ENCODE assay signal across 1 cellular context in the genomic region with DNA sequence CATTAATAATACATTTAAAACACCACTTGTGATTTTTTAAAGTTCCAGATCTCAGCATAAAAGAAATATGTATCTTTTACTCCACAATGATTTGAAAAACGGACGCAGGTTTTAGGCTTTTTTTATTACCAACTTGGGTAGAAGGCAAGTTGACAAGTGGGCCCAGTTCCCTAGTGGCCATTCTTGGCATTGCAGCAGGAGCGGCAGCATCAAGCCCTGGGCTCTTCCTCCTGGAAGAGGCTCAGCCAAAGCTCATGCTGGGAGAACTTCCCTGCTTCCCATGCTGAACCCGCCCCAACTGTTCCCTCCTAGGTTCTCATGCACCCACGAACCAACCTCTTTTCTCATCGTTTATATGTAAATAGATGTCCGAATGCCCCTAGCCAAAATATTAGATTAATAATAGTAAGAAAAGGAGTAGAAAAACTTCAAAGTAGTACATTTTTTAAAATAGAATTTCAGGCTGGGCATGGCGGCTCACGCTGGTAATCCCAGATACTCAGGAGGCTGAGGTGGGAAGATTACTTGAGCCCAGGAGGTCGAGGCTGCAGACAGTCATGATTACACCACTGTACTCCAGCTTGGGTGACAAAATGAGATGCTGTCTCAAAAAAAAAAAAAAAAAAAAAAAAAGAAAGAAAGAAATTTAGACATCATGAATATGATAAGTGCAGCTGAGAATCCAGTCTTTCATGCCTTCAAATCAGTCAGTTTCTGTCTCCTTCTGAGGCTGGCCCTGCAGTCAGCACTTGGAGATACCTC.
A peak's percentile ranks its signal among the peaks of the same experiment; 100 is the strongest.
TF ChIP-seq lines count a peak whose summit lies in the region.

No MANE protein-coding gene starts in this region.

TF ChIP-seq in HepG2, 621 proteins besides CTCF, POLR2A, EP300 and RAD21:
- TF ChIP-seq XRCC5 (optimal IDR thresholded peaks at IDR 0.05; ENCODE audit: low read length) (peak; percentile 85), ZNF644 (CRISPR knock-in tag; IDR thresholded peaks at IDR 0.05; ENCODE audit: low read depth) (0 out of 2 replicates have a peak, but pooled peaks have one; percentile 27), CREB1 (IDR thresholded peaks at IDR 0.05) (no peak), CREB1 (CRISPR knock-in tag; IDR thresholded peaks at IDR 0.05) (no peak), ZNF589 (CRISPR knock-in tag; conservative IDR thresholded peaks at IDR 0.05) (no peak), ZNF775 (CRISPR knock-in tag; IDR thresholded peaks at IDR 0.05; ENCODE audit: borderline replicate concordance) (no peak)
- TF ChIP-seq, protein P1, sequence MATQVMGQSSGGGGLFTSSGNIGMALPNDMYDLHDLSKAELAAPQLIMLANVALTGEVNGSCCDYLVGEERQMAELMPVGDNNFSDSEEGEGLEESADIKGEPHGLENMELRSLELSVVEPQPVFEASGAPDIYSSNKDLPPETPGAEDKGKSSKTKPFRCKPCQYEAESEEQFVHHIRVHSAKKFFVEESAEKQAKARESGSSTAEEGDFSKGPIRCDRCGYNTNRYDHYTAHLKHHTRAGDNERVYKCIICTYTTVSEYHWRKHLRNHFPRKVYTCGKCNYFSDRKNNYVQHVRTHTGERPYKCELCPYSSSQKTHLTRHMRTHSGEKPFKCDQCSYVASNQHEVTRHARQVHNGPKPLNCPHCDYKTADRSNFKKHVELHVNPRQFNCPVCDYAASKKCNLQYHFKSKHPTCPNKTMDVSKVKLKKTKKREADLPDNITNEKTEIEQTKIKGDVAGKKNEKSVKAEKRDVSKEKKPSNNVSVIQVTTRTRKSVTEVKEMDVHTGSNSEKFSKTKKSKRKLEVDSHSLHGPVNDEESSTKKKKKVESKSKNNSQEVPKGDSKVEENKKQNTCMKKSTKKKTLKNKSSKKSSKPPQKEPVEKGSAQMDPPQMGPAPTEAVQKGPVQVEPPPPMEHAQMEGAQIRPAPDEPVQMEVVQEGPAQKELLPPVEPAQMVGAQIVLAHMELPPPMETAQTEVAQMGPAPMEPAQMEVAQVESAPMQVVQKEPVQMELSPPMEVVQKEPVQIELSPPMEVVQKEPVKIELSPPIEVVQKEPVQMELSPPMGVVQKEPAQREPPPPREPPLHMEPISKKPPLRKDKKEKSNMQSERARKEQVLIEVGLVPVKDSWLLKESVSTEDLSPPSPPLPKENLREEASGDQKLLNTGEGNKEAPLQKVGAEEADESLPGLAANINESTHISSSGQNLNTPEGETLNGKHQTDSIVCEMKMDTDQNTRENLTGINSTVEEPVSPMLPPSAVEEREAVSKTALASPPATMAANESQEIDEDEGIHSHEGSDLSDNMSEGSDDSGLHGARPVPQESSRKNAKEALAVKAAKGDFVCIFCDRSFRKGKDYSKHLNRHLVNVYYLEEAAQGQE (IDR thresholded peaks at IDR 0.05; ENCODE audit: borderline replicate concordance in 1 of 2, low read depth in 1 of 2, low read length in 2 of 2) = no peak
- TF ChIP-seq, protein P2, sequence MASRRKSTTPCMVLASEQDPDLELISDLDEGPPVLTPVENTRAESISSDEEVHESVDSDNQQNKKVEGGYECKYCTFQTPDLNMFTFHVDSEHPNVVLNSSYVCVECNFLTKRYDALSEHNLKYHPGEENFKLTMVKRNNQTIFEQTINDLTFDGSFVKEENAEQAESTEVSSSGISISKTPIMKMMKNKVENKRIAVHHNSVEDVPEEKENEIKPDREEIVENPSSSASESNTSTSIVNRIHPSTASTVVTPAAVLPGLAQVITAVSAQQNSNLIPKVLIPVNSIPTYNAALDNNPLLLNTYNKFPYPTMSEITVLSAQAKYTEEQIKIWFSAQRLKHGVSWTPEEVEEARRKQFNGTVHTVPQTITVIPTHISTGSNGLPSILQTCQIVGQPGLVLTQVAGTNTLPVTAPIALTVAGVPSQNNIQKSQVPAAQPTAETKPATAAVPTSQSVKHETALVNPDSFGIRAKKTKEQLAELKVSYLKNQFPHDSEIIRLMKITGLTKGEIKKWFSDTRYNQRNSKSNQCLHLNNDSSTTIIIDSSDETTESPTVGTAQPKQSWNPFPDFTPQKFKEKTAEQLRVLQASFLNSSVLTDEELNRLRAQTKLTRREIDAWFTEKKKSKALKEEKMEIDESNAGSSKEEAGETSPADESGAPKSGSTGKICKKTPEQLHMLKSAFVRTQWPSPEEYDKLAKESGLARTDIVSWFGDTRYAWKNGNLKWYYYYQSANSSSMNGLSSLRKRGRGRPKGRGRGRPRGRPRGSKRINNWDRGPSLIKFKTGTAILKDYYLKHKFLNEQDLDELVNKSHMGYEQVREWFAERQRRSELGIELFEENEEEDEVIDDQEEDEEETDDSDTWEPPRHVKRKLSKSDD (CRISPR knock-in tag; IDR thresholded peaks at IDR 0.05; ENCODE audit: low read depth) = no peak
- TF ChIP-seq, protein P3, sequence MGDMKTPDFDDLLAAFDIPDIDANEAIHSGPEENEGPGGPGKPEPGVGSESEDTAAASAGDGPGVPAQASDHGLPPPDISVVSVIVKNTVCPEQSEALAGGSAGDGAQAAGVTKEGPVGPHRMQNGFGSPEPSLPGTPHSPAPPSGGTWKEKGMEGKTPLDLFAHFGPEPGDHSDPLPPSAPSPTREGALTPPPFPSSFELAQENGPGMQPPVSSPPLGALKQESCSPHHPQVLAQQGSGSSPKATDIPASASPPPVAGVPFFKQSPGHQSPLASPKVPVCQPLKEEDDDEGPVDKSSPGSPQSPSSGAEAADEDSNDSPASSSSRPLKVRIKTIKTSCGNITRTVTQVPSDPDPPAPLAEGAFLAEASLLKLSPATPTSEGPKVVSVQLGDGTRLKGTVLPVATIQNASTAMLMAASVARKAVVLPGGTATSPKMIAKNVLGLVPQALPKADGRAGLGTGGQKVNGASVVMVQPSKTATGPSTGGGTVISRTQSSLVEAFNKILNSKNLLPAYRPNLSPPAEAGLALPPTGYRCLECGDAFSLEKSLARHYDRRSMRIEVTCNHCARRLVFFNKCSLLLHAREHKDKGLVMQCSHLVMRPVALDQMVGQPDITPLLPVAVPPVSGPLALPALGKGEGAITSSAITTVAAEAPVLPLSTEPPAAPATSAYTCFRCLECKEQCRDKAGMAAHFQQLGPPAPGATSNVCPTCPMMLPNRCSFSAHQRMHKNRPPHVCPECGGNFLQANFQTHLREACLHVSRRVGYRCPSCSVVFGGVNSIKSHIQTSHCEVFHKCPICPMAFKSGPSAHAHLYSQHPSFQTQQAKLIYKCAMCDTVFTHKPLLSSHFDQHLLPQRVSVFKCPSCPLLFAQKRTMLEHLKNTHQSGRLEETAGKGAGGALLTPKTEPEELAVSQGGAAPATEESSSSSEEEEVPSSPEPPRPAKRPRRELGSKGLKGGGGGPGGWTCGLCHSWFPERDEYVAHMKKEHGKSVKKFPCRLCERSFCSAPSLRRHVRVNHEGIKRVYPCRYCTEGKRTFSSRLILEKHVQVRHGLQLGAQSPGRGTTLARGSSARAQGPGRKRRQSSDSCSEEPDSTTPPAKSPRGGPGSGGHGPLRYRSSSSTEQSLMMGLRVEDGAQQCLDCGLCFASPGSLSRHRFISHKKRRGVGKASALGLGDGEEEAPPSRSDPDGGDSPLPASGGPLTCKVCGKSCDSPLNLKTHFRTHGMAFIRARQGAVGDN (CRISPR knock-in tag; IDR thresholded peaks at IDR 0.05) = no peak
